ENCODE assay signal across 7 cellular contexts in the genomic region with DNA sequence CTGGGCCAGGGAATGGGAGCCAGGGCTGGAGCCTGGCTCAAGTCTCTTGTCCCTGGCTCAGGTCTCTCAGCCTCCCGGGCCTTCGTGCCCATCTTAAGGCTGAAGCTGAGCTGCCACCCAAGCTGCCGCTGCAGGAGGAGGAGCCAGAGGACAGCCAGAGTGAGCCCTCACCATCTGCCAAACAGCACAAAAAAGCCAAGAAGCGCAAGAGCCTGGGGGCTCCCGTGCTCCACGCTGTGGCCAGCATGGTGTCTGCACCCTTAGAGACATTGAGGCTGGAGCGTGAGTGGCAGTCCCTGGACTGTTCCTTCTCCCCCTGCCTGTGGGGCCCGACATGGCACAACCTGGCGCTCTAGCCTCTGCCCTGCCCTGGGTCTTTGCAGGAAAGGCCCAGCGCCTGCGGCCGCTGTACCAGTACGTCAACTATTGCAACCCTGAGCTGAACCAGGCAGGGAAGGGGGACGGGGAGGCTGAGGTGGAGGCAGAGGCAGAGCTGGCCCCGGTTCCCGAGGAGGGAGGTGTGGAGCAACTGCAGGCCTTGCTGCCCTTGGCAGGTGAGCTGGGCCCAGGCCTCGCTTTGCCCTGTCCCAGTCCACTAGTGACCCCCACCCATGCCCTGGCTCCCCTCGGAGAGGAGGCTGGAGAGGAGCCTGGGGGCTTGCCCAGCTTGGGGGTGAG. TPM values are rescaled to one million over a fixed set of nuclear protein-coding genes. Genes with fewer than 3 reads are reported as not detected.
DNase-seq lines count a peak whose midpoint lies in the region; ATAC-seq, FAIRE-seq and TF ChIP-seq lines count a peak whose summit lies in the region.

No MANE protein-coding gene starts in this region.

- peak; percentile 82 for ATAC-seq in GM18498 (IDR thresholded peaks at IDR 0.05; ENCODE audit: unreplicated experiment)
- peak; percentile 68 for ATAC-seq in HG02884 (IDR thresholded peaks at IDR 0.05; ENCODE audit: unreplicated experiment)

- H3K9me3 ChIP-seq in kidney (ENCODE audit: control insufficient read depth in 1 of 2, low read length in 2 of 2), result no peaks in the 10 kb centered on the region

- intact Hi-C loops in kidney (cut with DNase I), result no loop called here

- H3K4me3 ChIP-seq in WI38 (ENCODE audit: low read depth, low read length) (no peak overlapping the region), bronchial epithelial cell (ENCODE audit: low read depth, low read length) (no peak overlapping the region), kidney (ENCODE audit: low read length in 2 of 2) (peak overlapping the region in 1 of 2 donors; percentile 79)

- FAIRE-seq in bronchial epithelial cell (lab: Jason Lieb, UNC), result no peak
- FAIRE-seq in kidney (lab: Jason Lieb, UNC), result no peak

- H3K9ac ChIP-seq in kidney (ENCODE audit: low read length in 2 of 2), result peak overlapping the region in 1 of 2 donors; percentile 78

- peak overlapping the region in 1 of 2 donors; percentile 86 for H3K27ac ChIP-seq in kidney (ENCODE audit: low read depth in 2 of 2, low read length in 2 of 2)

- peaks cover 13 to 24% of the 10 kb centered on the region in 2 donors for H3K4me1 ChIP-seq in kidney (ENCODE audit: control insufficient read depth in 1 of 2, insufficient read depth in 1 of 2, low read depth in 1 of 2, low read length in 2 of 2)

- TF ChIP-seq CTCF in WI38 (IDR thresholded peaks at IDR 0.05; ENCODE audit: low read depth, low read length) (peak; percentile 68), bronchial epithelial cell (IDR thresholded peaks at IDR 0.05; ENCODE audit: insufficient read depth, low read length, severe bottlenecking) (peak; percentile 100), kidney (IDR thresholded peaks at IDR 0.05; ENCODE audit: borderline replicate concordance, extremely low read depth, insufficient read depth) (peak; percentile 84)

- DNase-seq in NCI-H2107 (lab: John Stamatoyannopoulos, UW) (peak; percentile 87), bronchial epithelial cell (ENCODE audit: low read depth) (peak; percentile 78), kidney (peak; percentile 93)
- DNase-seq in stimulated activated CD4-positive, alpha-beta T cell treated with anti-CD3 and anti-CD28 coated beads, Interleukin-15, amount 100 ng/mL, for 48 hours (ENCODE audit: low read depth in 2 of 2), result peak; percentile 77 to 80

- H3K27me3 ChIP-seq in bronchial epithelial cell (ENCODE audit: control insufficient read depth, insufficient read depth, low read length), result no peaks in the 10 kb centered on the region

- H3K36me3 ChIP-seq in bronchial epithelial cell (ENCODE audit: control insufficient read depth, insufficient read depth, low read length), result peaks cover under 1% of the 10 kb centered on the region
- no peaks in the 10 kb centered on the region for H3K36me3 ChIP-seq in kidney (ENCODE audit: control insufficient read depth in 1 of 2, insufficient read depth in 2 of 2, low read length in 2 of 2)

RNA-seq across cellular contexts. Expression of gene C16orf86, which starts 1.3 kb away (rescaled TPM):
- total RNA-seq in bronchial epithelial cell (0.26 and 0.79 TPM in 2 replicates), kidney (6.6 TPM)
- 11.2 TPM for polyA plus RNA-seq in kidney (ENCODE audit: insufficient read depth, low read depth, low replicate concordance)

RNA-seq across cellular contexts. Expression of gene ENKD1, which starts 1.4 kb away (rescaled TPM):
- total RNA-seq in bronchial epithelial cell (12.8 and 15.5 TPM in 2 replicates), kidney (30.2 TPM)
- polyA plus RNA-seq in kidney (ENCODE audit: insufficient read depth, low read depth, low replicate concordance), result 38.3 TPM

RNA-seq across cellular contexts. Expression of gene PARD6A, which starts 7.2 kb away (rescaled TPM):
- 2.6 and 4.4 TPM in 2 replicates for total RNA-seq in bronchial epithelial cell
- total RNA-seq in kidney, result 6.1 TPM
- 17.1 TPM for polyA plus RNA-seq in kidney (ENCODE audit: insufficient read depth, low read depth, low replicate concordance)

RNA-seq across cellular contexts. Expression of gene ACD, which starts 7.9 kb away (rescaled TPM):
- total RNA-seq in bronchial epithelial cell (8.4 and 11.0 TPM in 2 replicates), kidney (15.2 TPM)
- polyA plus RNA-seq in kidney (ENCODE audit: insufficient read depth, low read depth, low replicate concordance), result 20.0 TPM

RNA-seq across cellular contexts. Expression of gene CARMIL2, which starts 23.0 kb away (rescaled TPM):
- not detected in 2 replicates for total RNA-seq in bronchial epithelial cell
- 7.1 TPM for total RNA-seq in kidney
- 0.30 TPM for polyA plus RNA-seq in kidney (ENCODE audit: insufficient read depth, low read depth, low replicate concordance)
